ENCODE assay signal across 9 cellular contexts in the genomic region with DNA sequence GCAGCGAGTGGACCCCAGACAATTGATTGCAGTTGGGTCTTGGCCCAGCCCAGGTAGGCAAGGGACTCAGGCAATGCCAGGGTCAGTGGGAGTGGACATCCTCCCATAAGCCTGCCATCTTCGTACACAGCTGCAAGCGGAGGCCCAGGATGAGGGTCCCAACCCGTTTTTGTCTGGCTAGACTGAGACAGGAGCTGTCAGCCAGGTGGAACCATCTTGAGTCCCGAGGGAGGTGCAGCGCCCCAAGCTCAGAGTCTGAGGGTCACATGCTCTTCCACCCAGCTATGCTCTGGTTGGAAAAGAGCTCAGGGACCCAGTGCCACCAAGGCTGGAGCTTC. TPM values are rescaled to one million over a fixed set of nuclear protein-coding genes. Genes with fewer than 3 reads are reported as not detected.
A peak's percentile ranks its signal among the peaks of the same experiment; 100 is the strongest.
DNase-seq lines count a peak whose midpoint lies in the region; ATAC-seq and TF ChIP-seq lines count a peak whose summit lies in the region.
"Had no signal": no experiment of that assay in that cellular context is flagged by ENCODE, and none has a peak within 500 bp of the region (broad histone marks: within the 10 kb centered on the region; RNA-seq: fewer than 3 reads in every experiment).

No MANE protein-coding gene starts in this region.

- intact Hi-C loops in dorsolateral prefrontal cortex (cut with DNase I) = loop anchor here (5.0 kb wide), 1 partner anchor 52 kb away; a partner anchor contains a TSS

- H3K36me3 ChIP-seq in BLaER1 = no peaks in the 10 kb centered on the region
- H3K36me3 ChIP-seq in parathyroid adenoma (ENCODE audit: control insufficient read depth, insufficient read depth, low read length) = no peaks in the 10 kb centered on the region

- H3K27ac ChIP-seq in BLaER1 (no peak overlapping the region), dorsolateral prefrontal cortex (peak overlapping the region; percentile 42 to 100 (median 94)), parathyroid adenoma (peak overlapping the region; percentile 70)

- peak overlapping the region; percentile 74 for H2AFZ ChIP-seq in parathyroid adenoma

- ATAC-seq in HG02973 (IDR thresholded peaks at IDR 0.05; ENCODE audit: unreplicated experiment) = peak; percentile 21

- H3K4me2 ChIP-seq in BLaER1 (peak overlapping the region; percentile 42), parathyroid adenoma (ENCODE audit: low read length) (no peak overlapping the region)

- H3K4me3 ChIP-seq in BLaER1 = no peak overlapping the region
- H3K4me3 ChIP-seq in dorsolateral prefrontal cortex = peak overlapping the region in 32 of 59 donors; percentile 3 to 46 (median 23)
- H3K4me3 ChIP-seq in parathyroid adenoma (ENCODE audit: low read depth, low read length) = no peak overlapping the region

- H3K9ac ChIP-seq in BLaER1 = no peak overlapping the region
- H3K9ac ChIP-seq in parathyroid adenoma = no peak overlapping the region

- H3K79me2 ChIP-seq in parathyroid adenoma = peaks cover 2% of the 10 kb centered on the region

- H3K4me1 ChIP-seq in BLaER1 = peaks cover 14% of the 10 kb centered on the region
- H3K4me1 ChIP-seq in parathyroid adenoma = peaks cover 10% of the 10 kb centered on the region

- H3K9me3 ChIP-seq in BLaER1 (no peaks in the 10 kb centered on the region), parathyroid adenoma (ENCODE audit: control insufficient read depth, low read length) (no peaks in the 10 kb centered on the region)

- no peaks in the 10 kb centered on the region for H4K20me1 ChIP-seq in BLaER1

- H3K27me3 ChIP-seq in BLaER1 (no peaks in the 10 kb centered on the region), dorsolateral prefrontal cortex (no peaks in the 10 kb centered on the region), parathyroid adenoma (ENCODE audit: control insufficient read depth, insufficient read depth, low read length) (no peaks in the 10 kb centered on the region)

- TF ChIP-seq CTCF in dorsolateral prefrontal cortex (IDR thresholded peaks at IDR 0.05 in 54 of 56, conservative IDR thresholded peaks at IDR 0.05 in 2 of 56; ENCODE audit: low read depth in 1 of 56, partially characterized antibody in 56 of 56) (no peak), parathyroid adenoma (IDR thresholded peaks at IDR 0.05) (no peak)

- DNase-seq in dorsolateral prefrontal cortex = no peak
- DNase-seq in NK-92 (lab: John Stamatoyannopoulos, UW; ENCODE audit: unreplicated experiment) = no peak
- DNase-seq in NCI-H2081 treated with DMSO at 0.1 percent for 48 hours (lab: John Stamatoyannopoulos, UW) = no peak
- DNase-seq in NCI-H1417 treated with DMSO at 0.1 percent for 48 hours (lab: John Stamatoyannopoulos, UW) = no peak
- DNase-seq in COLO829 (ENCODE audit: low spot score) = no peak
- DNase-seq: NCI-H1105 had no signal

RNA-seq across cellular contexts. Expression of a gene that starts 22.6 kb away (rescaled TPM):
- 100 to 1,000 TPM in 31 of 120 experiments, 10 to 100 TPM in 89; 63.9 to 128 (median 92.9) TPM for total RNA-seq in dorsolateral prefrontal cortex

RNA-seq across cellular contexts. Expression of a gene that starts 53.9 kb away (rescaled TPM):
- total RNA-seq in dorsolateral prefrontal cortex = 100 to 1,000 TPM in 69 of 120 experiments, 10 to 100 TPM in 51; 66.3 to 147 (median 103) TPM

Comparison
In these comparisons a context has a peak if more than half of its experiments do, and no peak if none do; other contexts are left out.
1. H3K4me3 ChIP-seq: peak in dorsolateral prefrontal cortex (32 of 59); none in BLaER1 (single experiment) and parathyroid adenoma (single experiment).